ENCODE assay signal across 8 cellular contexts in the genomic region with DNA sequence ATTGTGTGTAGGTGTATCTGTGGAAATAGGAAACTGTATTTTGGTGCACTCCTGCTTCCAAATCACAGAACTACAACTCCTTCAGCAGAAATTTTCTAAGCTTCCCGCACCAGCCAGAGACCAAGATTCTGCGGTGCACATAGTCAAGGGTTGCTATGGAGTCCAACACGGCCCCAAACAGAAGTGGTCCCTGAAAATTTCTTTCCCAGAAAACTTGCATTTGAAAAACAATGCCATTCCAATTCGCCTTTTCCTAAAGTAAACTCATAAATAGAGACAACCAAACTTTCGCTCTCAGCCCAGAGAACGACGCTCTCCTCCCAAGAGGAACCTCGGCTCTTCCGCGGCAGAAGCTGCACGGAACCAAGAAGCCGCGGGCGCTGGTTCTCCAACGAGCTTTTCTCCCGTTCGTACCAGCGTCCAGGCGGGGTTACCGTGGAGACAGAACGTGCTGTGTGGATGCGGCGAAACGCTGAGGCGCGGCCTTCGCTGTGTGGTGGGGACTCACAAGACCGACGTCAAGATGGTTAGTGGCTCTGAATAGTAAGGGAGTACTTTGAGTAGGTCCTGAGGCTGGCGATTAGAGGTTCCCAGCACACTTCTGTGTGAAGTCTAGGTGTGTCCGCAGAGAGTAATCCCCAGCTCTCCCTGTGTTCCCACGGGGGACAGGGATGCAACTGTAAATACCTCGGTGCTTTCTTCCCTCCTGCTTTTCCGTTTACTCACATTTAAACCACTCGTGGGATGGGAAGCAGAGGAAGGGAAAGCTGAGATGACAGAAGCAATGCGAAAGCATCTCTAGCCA. TPM values are rescaled to one million over a fixed set of nuclear protein-coding genes. Genes with fewer than 3 reads are reported as not detected.
DNase-seq lines count a peak whose midpoint lies in the region; TF ChIP-seq lines count a peak whose summit lies in the region.

No MANE protein-coding gene starts in this region.

- peak overlapping the region; percentile 50 to 93 for H3K4me3 ChIP-seq in foreskin fibroblast (ENCODE audit: low read depth in 1 of 2, low read length in 2 of 2)
- peak overlapping the region; percentile 81 for H3K4me3 ChIP-seq in neural cell (ENCODE audit: low read length)

- H3K27me3 ChIP-seq in neural cell (ENCODE audit: insufficient read depth, low read depth, low read length) = no peaks in the 10 kb centered on the region

- peak overlapping the region; percentile 96 for H3K4me2 ChIP-seq in neural cell (ENCODE audit: low read length)

- peak overlapping the region; percentile 72 for H3K27ac Mint-ChIP-seq in stimulated activated naive CD8-positive, alpha-beta T cell treated with anti-CD3 and anti-CD28 coated beads, Interleukin-15, Interleukin-2, amounts not matched to agents 100 ng/mL and 50 ng/mL, for 24 hours

- no peaks in the 10 kb centered on the region for H3K9me3 Mint-ChIP-seq in stimulated activated naive CD8-positive, alpha-beta T cell treated with anti-CD3 and anti-CD28 coated beads, Interleukin-15, Interleukin-2, amounts not matched to agents 100 ng/mL and 50 ng/mL, for 24 hours

- no peaks in the 10 kb centered on the region for H3K36me3 Mint-ChIP-seq in stimulated activated naive CD8-positive, alpha-beta T cell treated with anti-CD3 and anti-CD28 coated beads, Interleukin-15, Interleukin-2, amounts not matched to agents 100 ng/mL and 50 ng/mL, for 24 hours (ENCODE audit: low read depth)

- no peaks in the 10 kb centered on the region for H4K20me1 ChIP-seq in neural cell (ENCODE audit: insufficient read depth)

- no peaks in the 10 kb centered on the region for H3K9me2 ChIP-seq in neural cell (ENCODE audit: insufficient read depth, low read length)

- H2AFZ ChIP-seq in neural cell (ENCODE audit: low read depth, low read length) = peak overlapping the region; percentile 79

- no peak for TF ChIP-seq EP300 in neural cell (conservative IDR thresholded peaks at IDR 0.05; ENCODE audit: poor library complexity, severe bottlenecking)

- peak overlapping the region; percentile 83 for H3K4me3 Mint-ChIP-seq in stimulated activated naive CD8-positive, alpha-beta T cell treated with anti-CD3 and anti-CD28 coated beads, Interleukin-15, Interleukin-2, amounts not matched to agents 100 ng/mL and 50 ng/mL, for 24 hours

- peak; percentile 90 for DNase-seq in ELR (ENCODE audit: low read depth)
- DNase-seq in H4 (ENCODE audit: low spot score) = peak; percentile 76
- peak; percentile 92 for DNase-seq in LoVo (ENCODE audit: low spot score)
- peak; percentile 76 to 83 for DNase-seq in SHP77 (lab: John Stamatoyannopoulos, UW)
- peak; percentile 70 for DNase-seq in activated gamma-delta T cell (lab: John Stamatoyannopoulos, UW)
- DNase-seq in foreskin fibroblast = peak; percentile 88 to 95

- H3K27ac ChIP-seq in neural cell (ENCODE audit: low read length) = peak overlapping the region; percentile 47

- H3K36me3 ChIP-seq in neural cell (ENCODE audit: insufficient read depth, low read length) = no peaks in the 10 kb centered on the region

- no peaks in the 10 kb centered on the region for H3F3A ChIP-seq in neural cell (ENCODE audit: insufficient read depth, low read length, poor library complexity, severe bottlenecking)

- no peaks in the 10 kb centered on the region for H3K79me2 ChIP-seq in neural cell (replicated peaks; ENCODE audit: insufficient read depth, low read length)

- H3K27me3 Mint-ChIP-seq in stimulated activated naive CD8-positive, alpha-beta T cell treated with anti-CD3 and anti-CD28 coated beads, Interleukin-15, Interleukin-2, amounts not matched to agents 100 ng/mL and 50 ng/mL, for 24 hours = no peaks in the 10 kb centered on the region

- no peaks in the 10 kb centered on the region for H3K9me3 ChIP-seq in neural cell (ENCODE audit: low read length)

- peak; percentile 42 for TF ChIP-seq RAD21 in neural cell (conservative IDR thresholded peaks at IDR 0.05)

- no peak for TF ChIP-seq CTCF in foreskin fibroblast (IDR thresholded peaks at IDR 0.05; ENCODE audit: low read depth, low read length)
- TF ChIP-seq CTCF in neural cell (IDR thresholded peaks at IDR 0.05; ENCODE audit: poor library complexity, severe bottlenecking) = peak; percentile 17

- peak overlapping the region; percentile 63 for H3K9ac ChIP-seq in neural cell (ENCODE audit: low read length)

- H3K4me1 Mint-ChIP-seq in stimulated activated naive CD8-positive, alpha-beta T cell treated with anti-CD3 and anti-CD28 coated beads, Interleukin-15, Interleukin-2, amounts not matched to agents 100 ng/mL and 50 ng/mL, for 24 hours (ENCODE audit: low read depth) = peaks cover 16% of the 10 kb centered on the region

TF ChIP-seq in neural cell, 6 proteins besides CTCF, POLR2A, EP300 and RAD21:
- peak; percentile 53 for TF ChIP-seq SMC3 (conservative IDR thresholded peaks at IDR 0.05; ENCODE audit: poor library complexity)
- peak; percentile 58 for TF ChIP-seq TAF1 (IDR thresholded peaks at IDR 0.05; ENCODE audit: low read depth)
- TF ChIP-seq, protein P1, sequence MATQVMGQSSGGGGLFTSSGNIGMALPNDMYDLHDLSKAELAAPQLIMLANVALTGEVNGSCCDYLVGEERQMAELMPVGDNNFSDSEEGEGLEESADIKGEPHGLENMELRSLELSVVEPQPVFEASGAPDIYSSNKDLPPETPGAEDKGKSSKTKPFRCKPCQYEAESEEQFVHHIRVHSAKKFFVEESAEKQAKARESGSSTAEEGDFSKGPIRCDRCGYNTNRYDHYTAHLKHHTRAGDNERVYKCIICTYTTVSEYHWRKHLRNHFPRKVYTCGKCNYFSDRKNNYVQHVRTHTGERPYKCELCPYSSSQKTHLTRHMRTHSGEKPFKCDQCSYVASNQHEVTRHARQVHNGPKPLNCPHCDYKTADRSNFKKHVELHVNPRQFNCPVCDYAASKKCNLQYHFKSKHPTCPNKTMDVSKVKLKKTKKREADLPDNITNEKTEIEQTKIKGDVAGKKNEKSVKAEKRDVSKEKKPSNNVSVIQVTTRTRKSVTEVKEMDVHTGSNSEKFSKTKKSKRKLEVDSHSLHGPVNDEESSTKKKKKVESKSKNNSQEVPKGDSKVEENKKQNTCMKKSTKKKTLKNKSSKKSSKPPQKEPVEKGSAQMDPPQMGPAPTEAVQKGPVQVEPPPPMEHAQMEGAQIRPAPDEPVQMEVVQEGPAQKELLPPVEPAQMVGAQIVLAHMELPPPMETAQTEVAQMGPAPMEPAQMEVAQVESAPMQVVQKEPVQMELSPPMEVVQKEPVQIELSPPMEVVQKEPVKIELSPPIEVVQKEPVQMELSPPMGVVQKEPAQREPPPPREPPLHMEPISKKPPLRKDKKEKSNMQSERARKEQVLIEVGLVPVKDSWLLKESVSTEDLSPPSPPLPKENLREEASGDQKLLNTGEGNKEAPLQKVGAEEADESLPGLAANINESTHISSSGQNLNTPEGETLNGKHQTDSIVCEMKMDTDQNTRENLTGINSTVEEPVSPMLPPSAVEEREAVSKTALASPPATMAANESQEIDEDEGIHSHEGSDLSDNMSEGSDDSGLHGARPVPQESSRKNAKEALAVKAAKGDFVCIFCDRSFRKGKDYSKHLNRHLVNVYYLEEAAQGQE (IDR thresholded peaks at IDR 0.05; ENCODE audit: borderline replicate concordance) = peak; percentile 61
- no peak for TF ChIP-seq EZH2 (IDR thresholded peaks at IDR 0.05; ENCODE audit: borderline replicate concordance, insufficient read depth, low read length, poor library complexity, severe bottlenecking)
- TF ChIP-seq POLR2AphosphoS5 (IDR thresholded peaks at IDR 0.05) = peak; percentile 67
- TF ChIP-seq MXI1 (conservative IDR thresholded peaks at IDR 0.05; ENCODE audit: poor library complexity, severe bottlenecking) = peak; percentile 97

RNA-seq across cellular contexts. Expression of a gene that starts 24.0 kb away (rescaled TPM):
- 26.2 and 28.8 TPM in 2 replicates for total RNA-seq in H4 (2014; rRNA removed; shearing (Covaris generic))
- 0.04 and 0.16 TPM in 2 replicates for polyA plus RNA-seq in neural cell
- polyA minus RNA-seq in neural cell = 0.24 and 0.58 TPM in 2 replicates

Comparison
In these comparisons a context has a peak if more than half of its experiments do, and no peak if none do; other contexts are left out.
1. Peak in every context shown above with its lines: DNase-seq, H3K4me3 ChIP-seq and H3K27ac ChIP-seq.